ENCODE assay signal across 10 cellular contexts in the genomic region with DNA sequence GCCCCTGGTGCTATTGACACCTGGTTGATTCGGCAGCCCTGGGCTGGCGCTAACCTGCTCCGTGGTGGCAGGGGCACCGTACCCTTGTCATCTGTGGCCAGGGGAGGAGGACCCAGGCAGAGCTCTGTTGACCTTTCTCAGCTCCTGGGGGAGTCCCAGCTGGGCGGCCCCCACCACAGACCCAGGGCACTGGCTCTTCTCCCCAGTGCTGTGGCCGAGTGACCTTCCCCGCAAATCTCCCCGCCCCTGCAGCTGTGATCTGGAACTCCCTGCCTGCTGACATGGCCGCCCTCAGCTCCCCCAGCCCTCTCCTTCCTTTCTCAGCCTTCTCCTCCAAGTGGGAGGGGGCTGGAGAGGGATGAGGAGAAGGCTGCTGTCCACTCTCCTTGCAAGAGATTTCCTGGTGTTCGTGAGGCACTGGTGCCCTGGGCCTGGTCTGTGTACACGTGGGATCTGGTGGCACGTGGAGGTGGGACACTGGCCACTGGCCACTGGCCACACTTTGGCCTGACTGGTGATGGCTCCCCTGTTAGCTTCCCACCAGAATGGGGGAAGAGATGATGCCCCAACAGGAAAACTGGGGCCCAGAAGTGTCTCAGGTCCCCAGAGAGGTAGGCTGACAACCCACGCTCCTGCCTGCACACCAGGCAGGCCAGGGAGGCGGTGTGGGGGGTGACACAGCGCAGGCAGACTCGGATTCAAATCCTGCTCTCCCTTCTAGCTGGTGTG. TPM values are rescaled to one million over a fixed set of nuclear protein-coding genes. Genes with fewer than 3 reads are reported as not detected.
DNase-seq lines count a peak whose midpoint lies in the region; ATAC-seq and TF ChIP-seq lines count a peak whose summit lies in the region.
"Had no signal": no experiment of that assay in that cellular context is flagged by ENCODE, and none has a peak within 500 bp of the region (broad histone marks: within the 10 kb centered on the region; RNA-seq: fewer than 3 reads in every experiment).

No MANE protein-coding gene starts in this region.

- no peak overlapping the region for H2AFZ ChIP-seq in hepatocyte

- H3K36me3 ChIP-seq in hepatocyte (replicated peaks; ENCODE audit: insufficient read depth, low read depth), result no peaks in the 10 kb centered on the region

- H3K9me3 Mint-ChIP-seq in T-helper 2 cell treated with Interferon-gamma antibody and Interleukin-4, amounts not matched to agents 5 μg/mL and 100 μg/mL, for 36 hours, result no peaks in the 10 kb centered on the region
- H3K9me3 Mint-ChIP-seq in stimulated activated naive CD8-positive, alpha-beta T cell treated with anti-CD3 and anti-CD28 coated beads, Interleukin-15, amount 100 ng/mL, for 72 hours, result no peaks in the 10 kb centered on the region

- H4K20me1 ChIP-seq in hepatocyte (ENCODE audit: insufficient read depth, poor library complexity, severe bottlenecking), result no peaks in the 10 kb centered on the region

- H3K9me2 ChIP-seq in hepatocyte (replicated peaks; ENCODE audit: insufficient read depth), result no peaks in the 10 kb centered on the region

- peaks cover 13% of the 10 kb centered on the region for H3K4me1 ChIP-seq in hepatocyte (ENCODE audit: insufficient read depth)

- H3K4me2 ChIP-seq in hepatocyte, result no peak overlapping the region

- no peak for TF ChIP-seq CTCF in hepatocyte (IDR thresholded peaks at IDR 0.05; ENCODE audit: poor library complexity)

- H3K27ac ChIP-seq in hepatocyte, result peak overlapping the region; percentile 58

- H3K9me3 ChIP-seq in hepatocyte (ENCODE audit: low read depth), result no peaks in the 10 kb centered on the region

- no peaks in the 10 kb centered on the region for H3K27me3 ChIP-seq in hepatocyte

- H3K4me3 Mint-ChIP-seq in T-helper 2 cell treated with Interferon-gamma antibody and Interleukin-4, amounts not matched to agents 5 μg/mL and 100 μg/mL, for 36 hours, result peak overlapping the region; percentile 99
- H3K4me3 Mint-ChIP-seq in stimulated activated naive CD8-positive, alpha-beta T cell treated with anti-CD3 and anti-CD28 coated beads, Interleukin-15, amount 100 ng/mL, for 72 hours, result peak overlapping the region; percentile 83 to 94

- no peak overlapping the region for H3K4me3 ChIP-seq in hepatocyte

- WGBS in hepatocyte (ENCODE audit: low lambda C conversion rate, missing lambda C conversion rate), result 86% methylated on average over 16 of the region's 16 CpGs

- H3K36me3 Mint-ChIP-seq in T-helper 2 cell treated with Interferon-gamma antibody and Interleukin-4, amounts not matched to agents 5 μg/mL and 100 μg/mL, for 36 hours (ENCODE audit: low read depth), result peaks cover 47% of the 10 kb centered on the region

- no peaks in the 10 kb centered on the region for H3K79me2 ChIP-seq in hepatocyte

- DNase-seq in T-helper 2 cell treated with Interferon-gamma antibody and Interleukin-4, amounts not matched to agents 5 μg/mL and 100 μg/mL, for 36 hours (ENCODE audit: low spot score), result peak; percentile 78
- DNase-seq in T-helper 2 cell (no peak), hepatocyte (ENCODE audit: low spot score) (no peak), DMS153 (lab: John Stamatoyannopoulos, UW) (no peak), NCI-H2196 treated with DMSO at 0.1 percent for 48 hours (lab: John Stamatoyannopoulos, UW; ENCODE audit: unreplicated experiment) (no peak)
- DNase-seq in activated T-cell treated with anti-CD3 and anti-CD28 coated beads, Interleukin-2, amount 50 U/mL, for 48 hours, result peak; percentile 65 to 72
- DNase-seq in stimulated activated naive CD8-positive, alpha-beta T cell treated with anti-CD3 and anti-CD28 coated beads, Interleukin-15, amount 100 ng/mL, for 72 hours, result peak in 1 of 2 donors; percentile 85

- H3K4me1 Mint-ChIP-seq in T-helper 2 cell treated with Interferon-gamma antibody and Interleukin-4, amounts not matched to agents 5 μg/mL and 100 μg/mL, for 36 hours (ENCODE audit: low read depth), result peaks cover 76% of the 10 kb centered on the region
- H3K4me1 Mint-ChIP-seq in stimulated activated naive CD8-positive, alpha-beta T cell treated with anti-CD3 and anti-CD28 coated beads, Interleukin-15, amount 100 ng/mL, for 72 hours, result peaks cover 100% of the 10 kb centered on the region

- H3K27ac Mint-ChIP-seq in T-helper 2 cell treated with Interferon-gamma antibody and Interleukin-4, amounts not matched to agents 5 μg/mL and 100 μg/mL, for 36 hours, result peak overlapping the region; percentile 98
- H3K27ac Mint-ChIP-seq in stimulated activated naive CD8-positive, alpha-beta T cell treated with anti-CD3 and anti-CD28 coated beads, Interleukin-15, amount 100 ng/mL, for 72 hours, result peak overlapping the region; percentile 98 to 99
- H3K27ac Mint-ChIP-seq: progenitor cell of endocrine pancreas had no signal

- ATAC-seq in stimulated activated naive CD8-positive, alpha-beta T cell treated with anti-CD3 and anti-CD28 coated beads, Interleukin-15, amount 100 ng/mL, for 72 hours, result peak; percentile 36
- ATAC-seq in GM21390 (IDR thresholded peaks at IDR 0.05; ENCODE audit: unreplicated experiment), result no peak

- no peaks in the 10 kb centered on the region for H3K27me3 Mint-ChIP-seq in T-helper 2 cell treated with Interferon-gamma antibody and Interleukin-4, amounts not matched to agents 5 μg/mL and 100 μg/mL, for 36 hours (ENCODE audit: low read depth)
- no peaks in the 10 kb centered on the region for H3K27me3 Mint-ChIP-seq in stimulated activated naive CD8-positive, alpha-beta T cell treated with anti-CD3 and anti-CD28 coated beads, Interleukin-15, amount 100 ng/mL, for 72 hours

RNA-seq across cellular contexts. Expression of a gene that starts 8.2 kb away (rescaled TPM):
- 0.30 and 1.4 TPM in 2 replicates for total RNA-seq in hepatocyte
- polyA plus RNA-seq in hepatocyte, result 1.2 and 2.9 TPM in 2 replicates

RNA-seq across cellular contexts. Expression of a gene that starts 32.0 kb away (rescaled TPM):
- total RNA-seq in hepatocyte, result not detected in 2 replicates
- polyA plus RNA-seq in hepatocyte, result 0.19 and 0.31 TPM in 2 replicates
- total RNA-seq: A172 had no signal

Comparison
In these comparisons a context has a peak if more than half of its experiments do, and no peak if none do; other contexts are left out.
1. DNase-seq: peak in T-helper 2 cell treated with Interferon-gamma antibody and Interleukin-4, amounts not matched to agents 5 μg/mL and 100 μg/mL, for 36 hours (single experiment) and activated T-cell treated with anti-CD3 and anti-CD28 coated beads, Interleukin-2, amount 50 U/mL, for 48 hours (2 of 2); none in T-helper 2 cell (0 of 5), hepatocyte (single experiment), DMS153 (single experiment) and NCI-H2196 treated with DMSO at 0.1 percent for 48 hours (single experiment).